In genomic region chr4:170849969-170850368, GRCh38 we compare ENCODE assay signal across 16 cellular contexts.
A peak's percentile ranks its signal among the peaks of the same experiment; 100 is the strongest.
DNase-seq lines count a peak whose midpoint lies in the region; ATAC-seq and TF ChIP-seq lines count a peak whose summit lies in the region.
"Had no signal": no experiment of that assay in that cellular context is flagged by ENCODE, and none has a peak within 500 bp of the region (broad histone marks: within the 10 kb centered on the region; RNA-seq: fewer than 3 reads in every experiment).

No MANE protein-coding gene starts in this region.

- H3K4me1 ChIP-seq in SK-N-SH (ENCODE audit: control insufficient read depth in 1 of 2, insufficient read depth in 2 of 2, low read depth in 1 of 2, low read length in 1 of 2) = no peaks in the 10 kb centered on the region

- no peaks in the 10 kb centered on the region for H3K27me3 ChIP-seq in SK-N-SH (ENCODE audit: insufficient read depth)

- WGBS in SK-N-SH (ENCODE audit: low lambda C conversion rate) = 47% methylated on average over 1 of the region's 1 CpG

- TF ChIP-seq RAD21 in SK-N-SH (IDR thresholded peaks at IDR 0.05; ENCODE audit: low read length) = no peak

- POLR2A ChIA-PET in SK-N-SH (lab: Yijun Ruan, JAX) = no interaction called here

- no peak overlapping the region for H3K27ac ChIP-seq in SK-N-SH (ENCODE audit: low read depth in 2 of 2, low read length in 1 of 2)

- H3K4me2 ChIP-seq in SK-N-SH = no peak overlapping the region

- no peak overlapping the region for H2AFZ ChIP-seq in SK-N-SH (ENCODE audit: low read depth)

- H4K20me1 ChIP-seq in SK-N-SH (ENCODE audit: insufficient read depth) = no peaks in the 10 kb centered on the region

- H3K9me2 ChIP-seq in SK-N-SH = peaks cover 3% of the 10 kb centered on the region; the same call in 1 of the 2 replicates

- in situ Hi-C loops in GM13976 (cut with MboI; ENCODE audit: low sequenced_read_pairs, unreplicated experiment) = no loop called here

- peak; percentile 59 for ATAC-seq in GM19035 (IDR thresholded peaks at IDR 0.05; ENCODE audit: unreplicated experiment)
- ATAC-seq in HG02885 (IDR thresholded peaks at IDR 0.05; ENCODE audit: poor library complexity, unreplicated experiment) = peak; percentile 73
- peak; percentile 45 for ATAC-seq in HG03571 (IDR thresholded peaks at IDR 0.05; ENCODE audit: unreplicated experiment)

- TF ChIP-seq EP300 in SK-N-SH (IDR thresholded peaks at IDR 0.05; ENCODE audit: borderline replicate concordance in 1 of 2, low read depth in 1 of 2, low read length in 1 of 2) = no peak

- no peak for TF ChIP-seq CTCF in GM13976 (IDR thresholded peaks at IDR 0.05; ENCODE audit: borderline replicate concordance, control extremely low read depth, extremely low read depth, insufficient read depth, missing control alignments)
- no peak for TF ChIP-seq CTCF in SK-N-SH (IDR thresholded peaks at IDR 0.05)

- peak; percentile 1 for DNase-seq in GM13976 (ENCODE audit: low spot score)
- DNase-seq in AML-193 (lab: John Stamatoyannopoulos, UW) = no peak
- no peak for DNase-seq in SK-N-SH
- no peak for DNase-seq in pons (ENCODE audit: low spot score)
- DNase-seq in cerebellum (ENCODE audit: low spot score) = no peak
- DNase-seq: activated CD4-positive, alpha-beta T cell treated with anti-CD3 and anti-CD28 coated beads, Interleukin-2, amount 10 ng/mL, durations not matched to agents 7 days and 5 days; activated naive CD8-positive, alpha-beta T cell treated with anti-CD3 and anti-CD28 coated beads, Interleukin-2, amount 10 ng/mL, durations not matched to agents 7 days and 5 days; central memory CD4-positive, alpha-beta T cell; nephron progenitor cell; retina; SHP77; substantia nigra; T1000 had no signal

- no peaks in the 10 kb centered on the region; the same call in 1 of the 2 replicates for H3K79me2 ChIP-seq in SK-N-SH (ENCODE audit: insufficient read depth)

- H3K36me3 ChIP-seq in SK-N-SH (replicated peaks in 1 of 2; ENCODE audit: control insufficient read depth in 1 of 2, insufficient read depth in 2 of 2, low read length in 1 of 2) = no peaks in the 10 kb centered on the region

- no peaks in the 10 kb centered on the region for H3F3A ChIP-seq in SK-N-SH (replicated peaks; ENCODE audit: insufficient read depth)

- no peak overlapping the region for H3K9ac ChIP-seq in SK-N-SH

- CTCF ChIA-PET in SK-N-SH (lab: Yijun Ruan, JAX) = interaction anchor here (1.1 to 5.6 kb wide), 3 partner anchors 260 to 591 kb away, joined by 3 to 26 read pairs (median 12); no protein-coding TSS in a partner anchor

- no peaks in the 10 kb centered on the region for H3K9me3 ChIP-seq in SK-N-SH

- no peak overlapping the region for H3K4me3 ChIP-seq in SK-N-SH (ENCODE audit: low read depth in 2 of 2, low read length in 1 of 2)

TF ChIP-seq in SK-N-SH, 30 proteins besides CTCF, POLR2A, EP300 and RAD21:
- TF ChIP-seq FOXJ3 (CRISPR knock-in tag; IDR thresholded peaks at IDR 0.05) (no peak), TCF12 (IDR thresholded peaks at IDR 0.05) (no peak), PBX3 (IDR thresholded peaks at IDR 0.05) (no peak), USF2 (IDR thresholded peaks at IDR 0.05; ENCODE audit: borderline replicate concordance, low read depth, low read length) (no peak), POLR2AphosphoS5 (IDR thresholded peaks at IDR 0.05; ENCODE audit: low read depth, low read length) (no peak), MAX (IDR thresholded peaks at IDR 0.05; ENCODE audit: low read depth) (no peak), JUND (IDR thresholded peaks at IDR 0.05) (no peak), MEF2A (IDR thresholded peaks at IDR 0.05; ENCODE audit: borderline replicate concordance, low read depth) (no peak), SMC3 (IDR thresholded peaks at IDR 0.05; ENCODE audit: low read depth, low read length) (no peak), CHD2 (IDR thresholded peaks at IDR 0.05; ENCODE audit: low read length, partially characterized antibody) (no peak), RCOR1 (IDR thresholded peaks at IDR 0.05; ENCODE audit: low read length) (no peak), TAF1 (IDR thresholded peaks at IDR 0.05; ENCODE audit: borderline replicate concordance, low read depth, low read length) (no peak), FOSL2 (IDR thresholded peaks at IDR 0.05; ENCODE audit: borderline replicate concordance, low read depth) (no peak), ZBTB33 (IDR thresholded peaks at IDR 0.05; ENCODE audit: borderline replicate concordance, low read depth) (no peak)
